In genomic region chr1:21574464-21575151, GRCh38 we compare ENCODE assay signal across 11 cellular contexts.
DNase-seq lines count a peak whose midpoint lies in the region; ATAC-seq, FAIRE-seq and TF ChIP-seq lines count a peak whose summit lies in the region.
"Had no signal": no experiment of that assay in that cellular context is flagged by ENCODE, and none has a peak within 500 bp of the region (broad histone marks: within the 10 kb centered on the region; RNA-seq: fewer than 3 reads in every experiment).

No MANE protein-coding gene starts in this region.

- H3K4me3 ChIP-seq in H7 (ENCODE audit: insufficient read depth, low read depth, low read length) (no peak overlapping the region), SJSA1 (no peak overlapping the region), cardiac muscle cell (no peak overlapping the region)

- DNase-seq in H7 (peak; percentile 85), SJSA1 (ENCODE audit: low read depth in 1 of 2, low spot score in 2 of 2) (peak; percentile 98 to 99), cardiac muscle cell (ENCODE audit: low read depth in 1 of 2, low spot score in 1 of 2) (peak; percentile 40 to 82), retina (peak; percentile 65), GM19239 (ENCODE audit: insufficient read length, low spot score) (no peak)
- DNase-seq: T-helper 9 cell had no signal

- H3K36me3 ChIP-seq in H7 (replicated peaks; ENCODE audit: control insufficient read depth, insufficient read depth, low read length) (peaks cover 1% of the 10 kb centered on the region; the same call in 1 of the 2 replicates), SJSA1 (peaks cover 38% of the 10 kb centered on the region), cardiac muscle cell (no peaks in the 10 kb centered on the region)

- H3K9me3 ChIP-seq in SJSA1 (replicated peaks) (no peaks in the 10 kb centered on the region), cardiac muscle cell (ENCODE audit: low read depth) (no peaks in the 10 kb centered on the region)

- peak overlapping the region; percentile 94 for H3K27ac ChIP-seq in SJSA1
- H3K27ac ChIP-seq in cardiac muscle cell: peak overlapping the region; percentile 56
- H3K27ac ChIP-seq: HL-60 had no signal

- H3K27me3 ChIP-seq in H7 (ENCODE audit: control insufficient read depth, insufficient read depth, low read length) (no peaks in the 10 kb centered on the region), SJSA1 (replicated peaks) (no peaks in the 10 kb centered on the region), cardiac muscle cell (no peaks in the 10 kb centered on the region)

- no peak for FAIRE-seq in GM19239 (lab: Jason Lieb, UNC)
- FAIRE-seq: colon had no signal

- TF ChIP-seq CTCF in cardiac muscle cell (IDR thresholded peaks at IDR 0.05; ENCODE audit: low read depth, low read length): no peak

- ATAC-seq in GM19455 (IDR thresholded peaks at IDR 0.05; ENCODE audit: unreplicated experiment) (no peak), GM18520 (IDR thresholded peaks at IDR 0.05; ENCODE audit: unreplicated experiment) (no peak), GM21526 (IDR thresholded peaks at IDR 0.05; ENCODE audit: low FRiP score, unreplicated experiment) (no peak)

- H3K4me1 ChIP-seq in SJSA1 (replicated peaks): peaks cover 53% of the 10 kb centered on the region
- H3K4me1 ChIP-seq in cardiac muscle cell (ENCODE audit: low read depth): peaks cover 9% of the 10 kb centered on the region
